In genomic region chr18:40004246-40004645, GRCh38 we compare ENCODE assay signal across 22 cellular contexts.
"Had no signal": no experiment of that assay in that cellular context is flagged by ENCODE, and none has a peak within 500 bp of the region (broad histone marks: within the 10 kb centered on the region; RNA-seq: fewer than 3 reads in every experiment).

No MANE protein-coding gene starts in this region.

- DNase-seq: activated CD4-positive, alpha-beta T cell treated with anti-CD3 and anti-CD28 coated beads, Interleukin-2, amount 10 ng/mL, durations not matched to agents 7 days and 5 days; activated CD4-positive, CD25-positive, alpha-beta regulatory T cell treated with anti-CD3 and anti-CD28 coated beads, Interleukin-2, amount 50 U/mL, for 72 hours; activated CD8-positive, alpha-beta T cell treated with anti-CD3 and anti-CD28 coated beads, Interleukin-2, amount 10 ng/mL, durations not matched to agents 7 days and 5 days; activated gamma-delta T cell; aorta; effector memory CD8-positive, alpha-beta T cell; foreskin melanocyte; glutamatergic neuron; left ventricle myocardium inferior; mammary epithelial cell; natural killer cell; ovary; spleen; stimulated activated CD4-positive, alpha-beta T cell treated with anti-CD3 and anti-CD28 coated beads, Interleukin-4, amount 100 ng/mL, for 24 hours; stimulated activated naive CD4-positive, alpha-beta T cell treated with Interleukin-2 at 50 U/mL for 16 hours; WERI-Rb-1 had no signal

- H3K4me3 ChIP-seq: hepatocyte, left ventricle myocardium inferior, ovary, prostate gland, spleen, thoracic aorta, vagina had no signal

- FAIRE-seq: colon, endothelial cell of umbilical vein had no signal
